Comparison of ENCODE assay signal across 8 cellular contexts in the genomic region with DNA sequence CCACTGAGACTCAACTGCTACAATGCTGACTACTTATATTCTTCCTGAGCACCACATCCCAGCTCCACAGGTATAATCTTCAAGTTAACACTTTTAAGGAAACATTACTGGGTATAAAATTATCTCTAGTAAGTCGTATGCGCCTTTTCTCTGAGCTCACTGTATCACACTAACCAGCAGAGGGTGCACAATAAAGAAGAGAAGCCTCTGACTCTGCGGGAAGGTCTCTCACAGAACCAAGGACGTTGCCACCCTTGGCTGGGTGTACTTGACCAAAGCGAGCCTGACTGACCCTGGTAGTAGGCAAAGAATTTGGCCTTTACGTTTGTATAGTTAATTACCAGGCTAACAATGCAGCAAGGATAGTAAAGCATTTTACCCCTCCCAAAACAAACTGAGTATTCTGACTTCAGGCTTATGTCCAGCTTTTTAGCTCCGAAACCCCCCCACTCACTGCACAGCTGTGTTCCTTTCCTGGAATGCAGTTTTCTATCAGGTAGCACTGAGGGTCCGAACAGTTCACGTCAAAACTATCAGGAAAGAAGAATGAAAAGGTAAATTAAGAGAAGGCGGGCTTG. TPM values are rescaled to one million over a fixed set of nuclear protein-coding genes. Genes with fewer than 3 reads are reported as not detected.
A peak's percentile ranks its signal among the peaks of the same experiment; 100 is the strongest.
DNase-seq lines count a peak whose midpoint lies in the region; ATAC-seq and TF ChIP-seq lines count a peak whose summit lies in the region.

A gene with protein sequence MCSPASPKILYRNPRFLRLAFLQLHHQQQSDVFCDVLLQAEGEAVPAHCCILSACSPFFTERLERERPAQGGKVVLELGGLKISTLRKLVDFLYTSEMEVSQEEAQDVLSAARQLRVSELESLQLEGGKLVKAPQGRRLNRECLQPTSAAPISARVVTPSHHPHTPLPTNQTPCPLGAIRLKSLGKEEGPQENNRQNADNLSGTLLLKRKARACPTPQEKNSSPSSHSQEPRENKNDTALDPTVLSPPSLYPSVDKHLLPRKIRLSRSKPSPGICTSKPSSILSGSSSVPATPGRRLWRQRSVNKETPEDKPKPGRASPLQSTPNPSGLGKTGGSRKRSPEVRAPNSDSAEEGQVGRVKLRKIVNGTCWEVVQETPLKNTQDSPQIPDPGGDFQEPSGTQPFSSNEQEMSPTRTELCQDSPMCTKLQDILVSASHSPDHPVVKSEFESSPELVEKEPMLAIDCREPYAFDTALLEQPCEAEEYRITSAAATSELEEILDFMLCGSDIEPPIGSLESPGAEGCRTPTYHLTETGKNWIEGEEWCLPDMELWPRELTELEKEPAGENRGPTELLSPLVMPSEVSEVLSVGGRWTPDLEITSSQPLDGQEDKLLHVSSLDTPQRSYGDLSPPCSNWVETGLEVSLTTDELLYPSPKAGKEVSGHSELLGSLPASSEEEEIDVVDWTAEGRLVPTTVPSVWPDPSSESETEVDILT (minus strand): TSS at position 144 of the 578 bp plus-strand sequence. CDS start 631 bp downstream, outside the sequence.

- H3K4me1 ChIP-seq in trophoblast cell (ENCODE audit: control insufficient read depth in 1 of 2, insufficient read depth in 2 of 2, low read length in 2 of 2), result no peaks in the 10 kb centered on the region

- H2BK5ac ChIP-seq in trophoblast cell (ENCODE audit: low read depth, low read length, poor library complexity), result no peak within 1 kb of the TSS

- H3K4me3 ChIP-seq in fibroblast of the aortic adventitia (ENCODE audit: low read depth, low read length), result no peak within 1 kb of the TSS
- H3K4me3 ChIP-seq in trophoblast cell (ENCODE audit: low read depth, low read length), result no peak within 1 kb of the TSS

- H4K91ac ChIP-seq in trophoblast cell (ENCODE audit: low read depth, low read length), result no peak within 1 kb of the TSS

- WGBS in trophoblast cell (ENCODE audit: extremely low coverage, insufficient coverage, insufficient read length), result no CpG with 5 or more reads among the region's 10 CpGs

- H2BK12ac ChIP-seq in trophoblast cell (ENCODE audit: low read length), result no peak within 1 kb of the TSS

- no peak within 1 kb of the TSS for H3K14ac ChIP-seq in trophoblast cell (ENCODE audit: low read length)

- no peak within 1 kb of the TSS for H3K9ac ChIP-seq in trophoblast cell (ENCODE audit: low read length)

- peak; percentile 61 for DNase-seq in D341Med (ENCODE audit: low spot score)
- peak; percentile 71 for DNase-seq in fibroblast of the aortic adventitia (ENCODE audit: low read depth)
- peak; percentile 20 to 73 for DNase-seq in trophoblast cell
- no peak for DNase-seq in activated effector memory CD4-positive, alpha-beta T cell treated with anti-CD3 and anti-CD28 coated beads, Interleukin-2, amount 50 U/mL, for 16 hours
- DNase-seq in GM19238 (ENCODE audit: insufficient read length, low spot score), result no peak

- H4K8ac ChIP-seq in trophoblast cell (ENCODE audit: low read depth, low read length), result no peak within 1 kb of the TSS

- no peak within 1 kb of the TSS for H3K4ac ChIP-seq in trophoblast cell (ENCODE audit: low read depth, low read length)

- no peak within 1 kb of the TSS for H2AFZ ChIP-seq in trophoblast cell (ENCODE audit: insufficient read depth, low read length, poor library complexity)

- no peak within 1 kb of the TSS for H3K4me2 ChIP-seq in trophoblast cell (ENCODE audit: low read length)

- H4K12ac ChIP-seq in trophoblast cell (ENCODE audit: low read depth, low read length), result no peak within 1 kb of the TSS

- H3K23ac ChIP-seq in trophoblast cell (ENCODE audit: low read length), result no peak within 1 kb of the TSS

- no peaks in the 10 kb centered on the region for H3K79me2 ChIP-seq in trophoblast cell (ENCODE audit: control insufficient read depth, insufficient read depth, low read length, poor library complexity)

- no peaks in the 10 kb centered on the region for H3K36me3 ChIP-seq in trophoblast cell (ENCODE audit: control insufficient read depth in 1 of 2, insufficient read depth in 2 of 2, low read length in 2 of 2)

- no peaks in the 10 kb centered on the region for H3K79me1 ChIP-seq in trophoblast cell (ENCODE audit: low read length)

- H2BK120ac ChIP-seq in trophoblast cell (ENCODE audit: insufficient read depth, low read length, poor library complexity), result no peak within 1 kb of the TSS

- peak; percentile 59 for TF ChIP-seq CTCF in fibroblast of the aortic adventitia (IDR thresholded peaks at IDR 0.05; ENCODE audit: insufficient read depth, low read length)

- no peak within 1 kb of the TSS for H3K18ac ChIP-seq in trophoblast cell (ENCODE audit: low read length)

- no peaks in the 10 kb centered on the region for H3K27me3 ChIP-seq in trophoblast cell (ENCODE audit: insufficient read depth, low read length)

- no peak within 1 kb of the TSS for H3K27ac ChIP-seq in trophoblast cell (ENCODE audit: low read depth, low read length)

- peaks cover 1% of the 10 kb centered on the region for H3K9me3 ChIP-seq in trophoblast cell (ENCODE audit: insufficient read depth, low read depth, low read length)

- peak; percentile 44 for ATAC-seq in HG03378 (IDR thresholded peaks at IDR 0.05; ENCODE audit: unreplicated experiment)
- peak; percentile 83 for ATAC-seq in SK-N-SH treated with all-trans-retinoic acid at 6 μM for 48 hours
- no peak for ATAC-seq in GM19467 (IDR thresholded peaks at IDR 0.05; ENCODE audit: unreplicated experiment)

- H2AK5ac ChIP-seq in trophoblast cell (ENCODE audit: low read length), result no peak within 1 kb of the TSS

TF ChIP-seq in SK-N-SH treated with all-trans-retinoic acid at 6 μM for 48 hours, 23 proteins besides CTCF, POLR2A, EP300 and RAD21:
- TF ChIP-seq ARNTL (CRISPR knock-in tag; IDR thresholded peaks at IDR 0.05; ENCODE audit: borderline replicate concordance, low read depth) (no peak), RARB (CRISPR knock-in tag; IDR thresholded peaks at IDR 0.05) (no peak), ZFP30 (CRISPR knock-in tag; IDR thresholded peaks at IDR 0.05) (no peak)
TF ChIP-seq in SK-N-SH treated with all-trans-retinoic acid at 6 μM for 48 hours: peak in this region for 0.

RNA-seq across cellular contexts. Expression of the gene that starts here (rescaled TPM):
- 0.09 TPM in 1 of 2 replicates, not detected in the other for total RNA-seq in fibroblast of the aortic adventitia (ENCODE audit: low replicate concordance)
- polyA plus RNA-seq in trophoblast cell (2013), result not detected in 2 replicates

Comparison
In these comparisons a context has a peak if more than half of its experiments do, and no peak if none do; other contexts are left out.
1. Peak in DNase-seq in fibroblast of the aortic adventitia; RNA of the gene not detected or under 1 TPM.
2. DNase-seq: peak in D341Med (single experiment) and trophoblast cell (2 of 2); none in activated effector memory CD4-positive, alpha-beta T cell treated with anti-CD3 and anti-CD28 coated beads, Interleukin-2, amount 50 U/mL, for 16 hours (single experiment) and GM19238 (single experiment).